ENCODE assay signal across 27 cellular contexts in genomic region chr1:33784876-33785275, GRCh38.
"Had no signal": no experiment of that assay in that cellular context is flagged by ENCODE, and none has a peak within 500 bp of the region (broad histone marks: within the 10 kb centered on the region; RNA-seq: fewer than 3 reads in every experiment).

No MANE protein-coding gene starts in this region.

- DNase-seq: heart right ventricle; left colon; left lung; lower lobe of right lung; mammary epithelial cell; mesenchymal stem cell; naive B cell; natural killer cell; nephron progenitor cell; occipital lobe; ovary; retina; right cardiac atrium; spleen; stimulated activated CD4-positive, alpha-beta T cell treated with anti-CD3 and anti-CD28 coated beads, Interleukin-4, amount 100 ng/mL, for 24 hours; stimulated activated naive CD4-positive, alpha-beta T cell; uterus had no signal

- H3K27ac Mint-ChIP-seq: naive B cell; natural killer cell; nephron progenitor cell; neural progenitor cell; stimulated activated effector memory CD8-positive, alpha-beta T cell treated with anti-CD3 and anti-CD28 coated beads, Interleukin-12 subunit alpha, Interleukin-12 subunit beta, amount 100 ng/mL, for 72 hours; stimulated activated naive CD8-positive, alpha-beta T cell treated with anti-CD3 and anti-CD28 coated beads, Interleukin-15, Interleukin-2, amounts not matched to agents 100 ng/mL and 50 ng/mL, for 24 hours; type B pancreatic cell had no signal

- ATAC-seq: heart right ventricle; left colon; left lung; lower lobe of right lung; natural killer cell; right cardiac atrium; sciatic nerve; stimulated activated effector memory CD8-positive, alpha-beta T cell treated with anti-CD3 and anti-CD28 coated beads, Interleukin-12 subunit alpha, Interleukin-12 subunit beta, amount 100 ng/mL, for 72 hours had no signal

- H3K9me3 Mint-ChIP-seq: natural killer cell; nephron progenitor cell; neural progenitor cell; stimulated activated effector memory CD8-positive, alpha-beta T cell treated with anti-CD3 and anti-CD28 coated beads, Interleukin-12 subunit alpha, Interleukin-12 subunit beta, amount 100 ng/mL, for 72 hours; stimulated activated naive CD8-positive, alpha-beta T cell treated with anti-CD3 and anti-CD28 coated beads, Interleukin-15, Interleukin-2, amounts not matched to agents 100 ng/mL and 50 ng/mL, for 24 hours; type B pancreatic cell had no signal

- H3K27ac ChIP-seq: heart right ventricle, hepatocyte, left lung, lower lobe of right lung, neural progenitor cell, neutrophil, ovary, prostate gland, skin epidermis, spleen, tibial nerve, uterus had no signal

- H3K4me1 Mint-ChIP-seq: naive B cell; natural killer cell; nephron progenitor cell; stimulated activated effector memory CD8-positive, alpha-beta T cell treated with anti-CD3 and anti-CD28 coated beads, Interleukin-12 subunit alpha, Interleukin-12 subunit beta, amount 100 ng/mL, for 72 hours had no signal

- H3K4me3 ChIP-seq: heart right ventricle, hepatocyte, left lung, lower lobe of right lung, neural progenitor cell, ovary, prostate gland, skin epidermis, spleen, tibial nerve, uterus had no signal

- H3K36me3 Mint-ChIP-seq: naive B cell; natural killer cell; neural progenitor cell; stimulated activated effector memory CD8-positive, alpha-beta T cell treated with anti-CD3 and anti-CD28 coated beads, Interleukin-12 subunit alpha, Interleukin-12 subunit beta, amount 100 ng/mL, for 72 hours; type B pancreatic cell had no signal

- H3K4me3 Mint-ChIP-seq: naive B cell; natural killer cell; nephron progenitor cell; neural progenitor cell; stimulated activated effector memory CD8-positive, alpha-beta T cell treated with anti-CD3 and anti-CD28 coated beads, Interleukin-12 subunit alpha, Interleukin-12 subunit beta, amount 100 ng/mL, for 72 hours; stimulated activated naive CD8-positive, alpha-beta T cell treated with anti-CD3 and anti-CD28 coated beads, Interleukin-15, Interleukin-2, amounts not matched to agents 100 ng/mL and 50 ng/mL, for 24 hours; type B pancreatic cell had no signal
